In the genomic region with DNA sequence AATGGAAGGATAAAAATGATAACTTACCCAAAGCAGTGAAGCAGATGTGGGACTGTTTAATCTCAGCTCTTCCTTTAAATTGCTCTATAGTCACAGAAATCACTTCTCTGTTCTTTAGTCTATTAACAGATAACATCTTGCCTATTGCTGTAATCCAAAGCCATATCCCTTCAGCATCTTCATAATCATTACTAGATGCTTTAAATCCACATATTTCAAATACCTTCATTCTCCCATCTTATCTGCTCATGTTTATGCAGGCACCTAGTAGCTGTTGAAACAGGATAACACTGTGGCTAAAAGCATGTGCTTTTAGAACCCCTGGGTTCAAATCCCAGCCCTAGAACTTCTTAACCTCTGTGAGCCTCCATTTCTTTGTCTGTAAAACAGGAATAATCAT, we compare ENCODE assay signal across 17 cellular contexts.
DNase-seq lines count a peak whose midpoint lies in the region; FAIRE-seq and TF ChIP-seq lines count a peak whose summit lies in the region.
"Had no signal": no experiment of that assay in that cellular context is flagged by ENCODE, and none has a peak within 500 bp of the region (broad histone marks: within the 10 kb centered on the region; RNA-seq: fewer than 3 reads in every experiment).

No MANE protein-coding gene starts in this region.

- H4K5ac ChIP-seq in mesendoderm (ENCODE audit: low read length), result no peak overlapping the region

- peaks cover 29% of the 10 kb centered on the region for H3K36me3 Mint-ChIP-seq in Calu3 (ENCODE audit: insufficient read depth, unreplicated experiment)
- H3K36me3 Mint-ChIP-seq: CD4-positive, CD25-positive, alpha-beta regulatory T cell; CD8-positive, alpha-beta memory T cell; IgD-negative memory B cell had no signal

- no peaks in the 10 kb centered on the region for H3K27me3 Mint-ChIP-seq in Calu3 (ENCODE audit: unreplicated experiment)

- no peaks in the 10 kb centered on the region for H3K79me1 ChIP-seq in mesendoderm (ENCODE audit: low read length)

- no peak overlapping the region for H2BK15ac ChIP-seq in mesendoderm (replicated peaks; ENCODE audit: low read depth)

- no peak overlapping the region for H3K9ac ChIP-seq in mesendoderm (ENCODE audit: low read length)

- no peak for TF ChIP-seq CTCF in Calu3 (IDR thresholded peaks at IDR 0.05; ENCODE audit: unreplicated experiment)

- H3K9me3 ChIP-seq in small intestine (ENCODE audit: control insufficient read depth, low read depth), result no peaks in the 10 kb centered on the region
- H3K9me3 ChIP-seq: BE2C had no signal

- H3K4me1 Mint-ChIP-seq in Calu3 (ENCODE audit: low read depth, unreplicated experiment), result peaks cover 81% of the 10 kb centered on the region
- H3K4me1 Mint-ChIP-seq: CD8-positive, alpha-beta memory T cell; H9 had no signal

- no peaks in the 10 kb centered on the region for H3K79me2 ChIP-seq in mesendoderm (ENCODE audit: control insufficient read depth, insufficient read depth, low read length)

- H3K18ac ChIP-seq in mesendoderm (ENCODE audit: low read length), result no peak overlapping the region

- H3K36me3 ChIP-seq in mesendoderm (ENCODE audit: control insufficient read depth, insufficient read depth, low read length) (no peaks in the 10 kb centered on the region), small intestine (ENCODE audit: control insufficient read depth in 2 of 2, insufficient read depth in 2 of 2, low read length in 2 of 2) (no peaks in the 10 kb centered on the region)
- H3K36me3 ChIP-seq: BE2C had no signal

- H3K9me3 Mint-ChIP-seq in Calu3 (ENCODE audit: low read depth, unreplicated experiment), result peaks cover 2% of the 10 kb centered on the region
- H3K9me3 Mint-ChIP-seq: H9 had no signal

- H2AK5ac ChIP-seq in mesendoderm (ENCODE audit: low read length), result no peak overlapping the region

- CTCF ChIA-PET in Calu3 (lab: Charles Lee), result interaction anchor here (2.5 kb wide), 1 partner anchor 12 kb away, joined by 7 read pairs; no protein-coding TSS in a partner anchor

- no peak overlapping the region for H4K8ac ChIP-seq in mesendoderm (ENCODE audit: low read depth, low read length)

- H3K23ac ChIP-seq in mesendoderm (ENCODE audit: low read length), result no peak overlapping the region

- intact Hi-C loops in Calu3 (cut with micrococcal nuclease; ENCODE audit: unreplicated experiment), result no loop called here

- no peak overlapping the region for H2BK120ac ChIP-seq in mesendoderm (ENCODE audit: low read depth, low read length)

- H3K4me2 ChIP-seq in mesendoderm (ENCODE audit: low read length), result no peak overlapping the region

- H3K4me3 Mint-ChIP-seq in Calu3 (ENCODE audit: low read depth, unreplicated experiment), result peak overlapping the region; percentile 10
- H3K4me3 Mint-ChIP-seq: CD4-positive, CD25-positive, alpha-beta regulatory T cell; CD8-positive, alpha-beta memory T cell; H9; IgD-negative memory B cell had no signal

- H3K4me1 ChIP-seq in mesendoderm (ENCODE audit: control insufficient read depth, low read depth, low read length), result no peaks in the 10 kb centered on the region
- H3K4me1 ChIP-seq in small intestine (ENCODE audit: control insufficient read depth in 2 of 2, insufficient read depth in 1 of 2, low read depth in 1 of 2, low read length in 1 of 2), result no peaks in the 10 kb centered on the region
- H3K4me1 ChIP-seq: BE2C had no signal

- H3K4me3 ChIP-seq in mesendoderm (ENCODE audit: low read length) (no peak overlapping the region), small intestine (ENCODE audit: low read depth in 1 of 2, low read length in 2 of 2) (no peak overlapping the region)

- peaks cover 2% of the 10 kb centered on the region for H3K27me3 ChIP-seq in mesendoderm (ENCODE audit: insufficient read depth, low read length, poor library complexity)
- no peaks in the 10 kb centered on the region for H3K27me3 ChIP-seq in small intestine (ENCODE audit: control insufficient read depth in 2 of 2, insufficient read depth in 2 of 2, low read length in 2 of 2)
- H3K27me3 ChIP-seq: BE2C had no signal

- no peak overlapping the region for H3K4ac ChIP-seq in mesendoderm (ENCODE audit: low read depth, low read length)

- BruUV-seq in Calu3 (replicated peaks; lab: Mats Ljungman, UMichigan), result no TSS peak

- H2BK5ac ChIP-seq in mesendoderm (ENCODE audit: low read length), result no peak overlapping the region

- DNase-seq in Calu3 (no peak), cerebellar cortex (ENCODE audit: low spot score) (peak; percentile 35), mesendoderm (peak; percentile 14), GDM1 (lab: John Stamatoyannopoulos, UW) (no peak), small intestine (no peak), OCI-M1 (lab: John Stamatoyannopoulos, UW) (no peak)
- DNase-seq: BE2C; CD4-positive, CD25-positive, alpha-beta regulatory T cell; CD8-positive, alpha-beta memory T cell; COR-L47; DMS79 treated with DMSO at 0.1 percent for 48 hours; H9 had no signal

- no peak overlapping the region for H3K56ac ChIP-seq in mesendoderm (ENCODE audit: low read length)

- FAIRE-seq in small intestine (lab: Jason Lieb, UNC), result no peak
- FAIRE-seq: GM12891, GM19239, H1, HepG2 had no signal

- no peak overlapping the region for H3K27ac ChIP-seq in mesendoderm (ENCODE audit: low read depth, low read length)
- no peak overlapping the region for H3K27ac ChIP-seq in small intestine (ENCODE audit: low read depth in 1 of 2, low read length in 1 of 2)

- H3K27ac Mint-ChIP-seq in Calu3 (ENCODE audit: unreplicated experiment), result peak overlapping the region; percentile 69
- H3K27ac Mint-ChIP-seq: CD4-positive, CD25-positive, alpha-beta regulatory T cell; CD8-positive, alpha-beta memory T cell; H9 had no signal

Comparison
In these comparisons a context has a peak if more than half of its experiments do, and no peak if none do; other contexts are left out.
1. DNase-seq: peak in cerebellar cortex (single experiment) and mesendoderm (single experiment); none in Calu3 (single experiment), GDM1 (single experiment), small intestine (single experiment) and OCI-M1 (single experiment).